23 cellular contexts compared by ENCODE assay signal in genomic region chr17:75477493-75477862, GRCh38. TPM values are rescaled to one million over a fixed set of nuclear protein-coding genes. Genes with fewer than 3 reads are reported as not detected.
DNase-seq lines count a peak whose midpoint lies in the region; ATAC-seq and TF ChIP-seq lines count a peak whose summit lies in the region.
"Had no signal": no experiment of that assay in that cellular context is flagged by ENCODE, and none has a peak within 500 bp of the region (broad histone marks: within the 10 kb centered on the region; RNA-seq: fewer than 3 reads in every experiment).

No MANE protein-coding gene starts in this region.

- DNase-seq in WTC11 (ENCODE audit: low spot score) (no peak), dorsolateral prefrontal cortex (peak in 2 of 10 donors; percentile 23 to 35), neuronal stem cell (ENCODE audit: low spot score) (no peak), thoracic aorta (ENCODE audit: low spot score) (no peak)
- DNase-seq in activated CD8-positive, alpha-beta memory T cell treated with anti-CD3 and anti-CD28 coated beads for 24 hours, result no peak
- DNase-seq: activated CD4-positive, alpha-beta T cell treated with anti-CD3 and anti-CD28 coated beads, Interleukin-2, amount 10 ng/mL, durations not matched to agents 24 days and 14 days; activated CD8-positive, alpha-beta memory T cell treated with anti-CD3 and anti-CD28 coated beads, Interleukin-2, amount 10 ng/mL, durations not matched to agents 7 days and 5 days; activated naive CD4-positive, alpha-beta T cell treated with anti-CD3 and anti-CD28 coated beads, Interleukin-2, amount 50 U/mL, for 16 hours; CD4-positive, alpha-beta T cell; cerebellar nuclear complex; effector memory CD8-positive, alpha-beta T cell; GDM1; kidney glomerular epithelial cell; naive thymus-derived CD8-positive, alpha-beta T cell; NCI-H2107; NCI-H510A treated with DMSO at 0.1 percent for 48 hours; stimulated activated CD4-positive, alpha-beta T cell treated with anti-CD3 and anti-CD28 coated beads, Interleukin-4, amount 100 ng/mL, for 24 hours; stimulated activated naive CD8-positive, alpha-beta T cell treated with anti-CD3 and anti-CD28 coated beads, Interleukin-15, Interleukin-2, amounts not matched to agents 100 U/mL and 50 U/mL, for 24 hours; T-helper 2 cell had no signal

- CTCF ChIA-PET in WTC11 (lab: Charles Lee), result interaction anchor here (0.8 to 1.3 kb wide), 3 partner anchors 65 to 207 kb away, joined by 3 to 6 read pairs (median 4); partner anchors contain the start of gene MIF4GD

- H3K9me3 ChIP-seq in neuronal stem cell (replicated peaks in 1 of 2; ENCODE audit: control insufficient read depth in 2 of 2, insufficient read depth in 1 of 2, low read depth in 1 of 2, low read length in 2 of 2) (no peaks in the 10 kb centered on the region), thoracic aorta (no peaks in the 10 kb centered on the region)

- peak overlapping the region; percentile 15 for H2BK5ac ChIP-seq in neuronal stem cell (ENCODE audit: low read length)

- no peak overlapping the region for H4K91ac ChIP-seq in neuronal stem cell (ENCODE audit: low read depth, low read length, poor library complexity)

- no peaks in the 10 kb centered on the region; the same call in 1 of the 2 replicates for H3K36me3 Mint-ChIP-seq in WTC11

- peak overlapping the region; percentile 52 for H3K18ac ChIP-seq in neuronal stem cell (ENCODE audit: low read length)

- no peaks in the 10 kb centered on the region for H3K27me3 Mint-ChIP-seq in WTC11 (ENCODE audit: low read depth)
- H3K27me3 Mint-ChIP-seq: activated CD4-positive, alpha-beta T cell treated with anti-CD3 and anti-CD28 coated beads, Interleukin-2, amount 10 ng/mL, durations not matched to agents 24 days and 14 days; activated CD8-positive, alpha-beta memory T cell treated with anti-CD3 and anti-CD28 coated beads, Interleukin-2, amount 10 ng/mL, durations not matched to agents 7 days and 5 days; CD4-positive, alpha-beta T cell; effector memory CD8-positive, alpha-beta T cell; memory B cell; naive thymus-derived CD8-positive, alpha-beta T cell had no signal

- no peak overlapping the region for H3K4me3 Mint-ChIP-seq in WTC11
- H3K4me3 Mint-ChIP-seq: activated CD4-positive, alpha-beta T cell treated with anti-CD3 and anti-CD28 coated beads, Interleukin-2, amount 10 ng/mL, durations not matched to agents 24 days and 14 days; activated CD8-positive, alpha-beta memory T cell treated with anti-CD3 and anti-CD28 coated beads, Interleukin-2, amount 10 ng/mL, durations not matched to agents 7 days and 5 days; CD4-positive, alpha-beta T cell; effector memory CD8-positive, alpha-beta T cell; memory B cell; naive thymus-derived CD8-positive, alpha-beta T cell had no signal

- H2BK12ac ChIP-seq in neuronal stem cell (ENCODE audit: low read length), result no peak overlapping the region

- H3K27ac Mint-ChIP-seq in WTC11, result 0 out of 2 replicates have a peak overlapping the region, but pooled peaks have one; percentile 58
- H3K27ac Mint-ChIP-seq: activated CD4-positive, alpha-beta T cell treated with anti-CD3 and anti-CD28 coated beads, Interleukin-2, amount 10 ng/mL, durations not matched to agents 24 days and 14 days; activated CD8-positive, alpha-beta memory T cell treated with anti-CD3 and anti-CD28 coated beads, Interleukin-2, amount 10 ng/mL, durations not matched to agents 7 days and 5 days; CD4-positive, alpha-beta T cell; memory B cell had no signal

- TF ChIP-seq CTCF in WTC11 (IDR thresholded peaks at IDR 0.05) (no peak), dorsolateral prefrontal cortex (IDR thresholded peaks at IDR 0.05 in 54 of 56, conservative IDR thresholded peaks at IDR 0.05 in 2 of 56; ENCODE audit: low read depth in 1 of 56, partially characterized antibody in 56 of 56) (no peak), thoracic aorta (IDR thresholded peaks at IDR 0.05) (no peak)

- H2BK15ac ChIP-seq in neuronal stem cell (ENCODE audit: low read length), result no peak overlapping the region

- peaks cover 7% of the 10 kb centered on the region for H3K4me1 Mint-ChIP-seq in WTC11
- H3K4me1 Mint-ChIP-seq: activated CD4-positive, alpha-beta T cell treated with anti-CD3 and anti-CD28 coated beads, Interleukin-2, amount 10 ng/mL, durations not matched to agents 24 days and 14 days; activated CD8-positive, alpha-beta memory T cell treated with anti-CD3 and anti-CD28 coated beads, Interleukin-2, amount 10 ng/mL, durations not matched to agents 7 days and 5 days; memory B cell had no signal

- H3K23ac ChIP-seq in neuronal stem cell (ENCODE audit: low read depth, low read length, poor library complexity), result no peak overlapping the region

- no peak overlapping the region for H3K9ac ChIP-seq in neuronal stem cell (ENCODE audit: low read depth, low read length, poor library complexity)

- ATAC-seq in WTC11 (no peak), thoracic aorta (ENCODE audit: insufficient number of reproducible peaks, low FRiP score, low read depth) (no peak), HG02610 (IDR thresholded peaks at IDR 0.05; ENCODE audit: unreplicated experiment) (no peak), HG03135 (IDR thresholded peaks at IDR 0.05; ENCODE audit: unreplicated experiment) (no peak)
- ATAC-seq: activated CD8-positive, alpha-beta memory T cell treated with anti-CD3 and anti-CD28 coated beads, Interleukin-2, amount 10 ng/mL, durations not matched to agents 7 days and 5 days; effector memory CD8-positive, alpha-beta T cell; naive thymus-derived CD8-positive, alpha-beta T cell; stimulated activated naive CD8-positive, alpha-beta T cell treated with anti-CD3 and anti-CD28 coated beads, Interleukin-15, Interleukin-2, amounts not matched to agents 100 U/mL and 50 U/mL, for 24 hours had no signal

- intact Hi-C loops in dorsolateral prefrontal cortex (cut with DNase I), result loop anchor here in 1 of 2 donors (2.0 kb wide), 1 partner anchor 21 kb away; the partner anchor contains the start of gene TMEM94

- no peaks in the 10 kb centered on the region for H3K79me1 ChIP-seq in neuronal stem cell (ENCODE audit: low read depth, low read length)

- H3K14ac ChIP-seq in neuronal stem cell (ENCODE audit: low read length), result no peak overlapping the region

- H3K4me1 ChIP-seq in neuronal stem cell (ENCODE audit: control insufficient read depth in 2 of 2, insufficient read depth in 1 of 2, low read depth in 1 of 2, low read length in 2 of 2), result peaks cover 41 to 46% of the 10 kb centered on the region in 2 donors
- H3K4me1 ChIP-seq in thoracic aorta (ENCODE audit: control insufficient read depth in 1 of 2, low read depth in 2 of 2), result peaks cover 20 to 32% of the 10 kb centered on the region in 2 donors

- POLR2A ChIA-PET in WTC11 (lab: Charles Lee), result no interaction called here

- no peak overlapping the region for H2AFZ ChIP-seq in neuronal stem cell (ENCODE audit: low read length)

- H3K9me3 Mint-ChIP-seq in WTC11, result no peaks in the 10 kb centered on the region
- H3K9me3 Mint-ChIP-seq: activated CD4-positive, alpha-beta T cell treated with anti-CD3 and anti-CD28 coated beads, Interleukin-2, amount 10 ng/mL, durations not matched to agents 24 days and 14 days; CD4-positive, alpha-beta T cell; effector memory CD8-positive, alpha-beta T cell; memory B cell; naive thymus-derived CD8-positive, alpha-beta T cell had no signal

- H3K4me2 ChIP-seq in neuronal stem cell (ENCODE audit: insufficient read depth, low read length, poor library complexity, severe bottlenecking), result no peak overlapping the region

- no CpG with 5 or more reads among the region's 11 CpGs for WGBS in neuronal stem cell (ENCODE audit: extremely low coverage in 2 of 2, insufficient read length in 2 of 2, insufficient replicate concordance in 1 of 2), 2 donors

- peak overlapping the region in 17 of 59 donors; percentile 13 to 60 (median 43) for H3K4me3 ChIP-seq in dorsolateral prefrontal cortex
- H3K4me3 ChIP-seq in neuronal stem cell (ENCODE audit: low read length in 2 of 2), result no peak overlapping the region
- H3K4me3 ChIP-seq in thoracic aorta, result no peak overlapping the region
- H3K4me3 ChIP-seq: SK-N-MC had no signal

- H3K27me3 ChIP-seq in dorsolateral prefrontal cortex (no peaks in the 10 kb centered on the region), neuronal stem cell (ENCODE audit: control insufficient read depth in 3 of 3, insufficient read depth in 3 of 3, low read depth in 1 of 3, low read length in 3 of 3) (no peaks in the 10 kb centered on the region), thoracic aorta (replicated peaks; ENCODE audit: insufficient read depth) (no peaks in the 10 kb centered on the region)

- no peak overlapping the region for H3K4ac ChIP-seq in neuronal stem cell (ENCODE audit: low read length)

- no peak overlapping the region for H2BK120ac ChIP-seq in neuronal stem cell (ENCODE audit: low read depth, low read length)

- peak overlapping the region in 56 of 59 donors; percentile 46 to 96 (median 88) for H3K27ac ChIP-seq in dorsolateral prefrontal cortex
- H3K27ac ChIP-seq in neuronal stem cell (replicated peaks; ENCODE audit: low read length), result no peak overlapping the region
- peak overlapping the region; percentile 72 to 83 for H3K27ac ChIP-seq in thoracic aorta
- H3K27ac ChIP-seq: SK-N-MC had no signal

- peak overlapping the region; percentile 90 for H2AK5ac ChIP-seq in neuronal stem cell (ENCODE audit: low read depth, low read length)

- peaks cover 6 to 30% of the 10 kb centered on the region in 2 donors for H3K36me3 ChIP-seq in neuronal stem cell (replicated peaks in 1 of 2; ENCODE audit: control insufficient read depth in 2 of 2, insufficient read depth in 2 of 2, low read length in 2 of 2)
- H3K36me3 ChIP-seq in thoracic aorta, result peaks cover 6% of the 10 kb centered on the region

- H4K8ac ChIP-seq in neuronal stem cell (ENCODE audit: low read depth, low read length), result no peak overlapping the region

RNA-seq across cellular contexts. Expression of gene TMEM94, which starts 21.0 kb away (rescaled TPM):
- total RNA-seq in WTC11 (2021), result 64.7 to 76.9 TPM (median 68.6 TPM) in 3 replicates
- total RNA-seq in dorsolateral prefrontal cortex, result 100 to 1,000 TPM in 117 of 120 experiments, 10 to 100 TPM in 3; 78.0 to 220 (median 129) TPM
- polyA plus RNA-seq in neuronal stem cell (2013, experiment 1 of 2), result 63.4 TPM
- 59.4 TPM for polyA plus RNA-seq in neuronal stem cell (2013, experiment 2 of 2)
- total RNA-seq in thoracic aorta, result 10 to 100 TPM; 57.1 to 83.4 TPM

RNA-seq across cellular contexts. Expression of gene CASKIN2, which starts 37.9 kb away (rescaled TPM):
- total RNA-seq in WTC11 (2021), result 31.3 to 32.2 TPM (median 31.9 TPM) in 3 replicates
- 10 to 100 TPM; 23.3 to 80.3 (median 41.6) TPM for total RNA-seq in dorsolateral prefrontal cortex
- 7.5 TPM for polyA plus RNA-seq in neuronal stem cell (2013, experiment 1 of 2)
- polyA plus RNA-seq in neuronal stem cell (2013, experiment 2 of 2), result 7.9 TPM
- 10 to 100 TPM; 26.0 to 32.4 TPM for total RNA-seq in thoracic aorta

RNA-seq across cellular contexts. Expression of gene TSEN54, which starts 38.9 kb away (rescaled TPM):
- total RNA-seq in WTC11 (2021) (47.8 to 53.4 TPM (median 51.5 TPM) in 3 replicates), dorsolateral prefrontal cortex (10 to 100 TPM; 14.4 to 45.4 (median 27.2) TPM), thoracic aorta (10 to 100 TPM; 17.1 to 48.6 TPM)
- polyA plus RNA-seq in neuronal stem cell (2013, experiment 1 of 2), result 21.2 TPM
- 24.0 TPM for polyA plus RNA-seq in neuronal stem cell (2013, experiment 2 of 2)

RNA-seq across cellular contexts. Expression of gene LLGL2, which starts 48.0 kb away (rescaled TPM):
- total RNA-seq in WTC11 (2021), result 94.3 to 103 TPM (median 97.0 TPM) in 3 replicates
- total RNA-seq in dorsolateral prefrontal cortex, result 10 to 100 TPM in 65 of 120 experiments, 1 to 10 TPM in 55; 3.2 to 31.5 (median 10.6) TPM
- polyA plus RNA-seq in neuronal stem cell (2013, experiment 1 of 2), result 25.2 TPM
- 26.4 TPM for polyA plus RNA-seq in neuronal stem cell (2013, experiment 2 of 2)
- total RNA-seq in thoracic aorta, result 10 to 100 TPM in 1 of 2 donors, 1 to 10 TPM in 1; 6.4 to 20.0 TPM
